ENCODE assay signal across 28 cellular contexts in the genomic region with DNA sequence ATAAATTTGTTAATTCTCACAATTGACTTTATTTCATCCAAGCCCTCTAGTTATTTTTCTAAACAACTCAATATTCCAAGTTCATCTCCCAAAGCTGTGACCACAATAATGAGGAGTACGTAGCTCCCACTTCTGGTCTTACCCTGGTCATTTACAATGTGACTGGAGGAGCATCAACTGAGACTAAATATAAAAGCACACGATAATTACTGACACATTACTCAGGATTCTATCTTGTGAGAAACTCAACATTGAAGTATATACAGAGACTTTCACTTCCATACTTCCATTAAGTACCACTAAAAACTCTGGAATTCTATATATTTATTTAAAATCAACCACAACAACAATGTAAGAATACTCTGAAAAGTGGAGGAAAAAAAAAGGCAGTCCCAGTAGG.
"Had no signal": no experiment of that assay in that cellular context is flagged by ENCODE, and none has a peak within 500 bp of the region (broad histone marks: within the 10 kb centered on the region; RNA-seq: fewer than 3 reads in every experiment).

No MANE protein-coding gene starts in this region.

- H3K27ac Mint-ChIP-seq: stimulated activated effector memory CD8-positive, alpha-beta T cell treated with anti-CD3 and anti-CD28 coated beads, Interleukin-12 subunit alpha, Interleukin-12 subunit beta, amount 100 ng/mL, for 72 hours; stimulated activated memory B cell treated with anti-CD40 and anti-IgM and Interleukin-4, amounts not matched to agents 10 μg/mL and 1 μg/mL and 100 μg/mL, for 72 hours; stimulated activated naive B cell treated with anti-CD40 and anti-IgM and Interleukin-4, amounts not matched to agents 10 μg/mL and 1 μg/mL and 100 μg/mL, for 72 hours; stimulated activated naive CD8-positive, alpha-beta T cell treated with anti-CD3 and anti-CD28 coated beads, Interleukin-15, amount 100 ng/mL, for 72 hours; stimulated activated naive CD8-positive, alpha-beta T cell treated with anti-CD3 and anti-CD28 coated beads, Interleukin-15, Interleukin-2, amounts not matched to agents 100 ng/mL and 50 ng/mL, for 24 hours; type B pancreatic cell had no signal

- ATAC-seq: stimulated activated effector memory CD8-positive, alpha-beta T cell treated with anti-CD3 and anti-CD28 coated beads, Interleukin-12 subunit alpha, Interleukin-12 subunit beta, amount 100 ng/mL, for 72 hours; stimulated activated memory B cell treated with anti-CD40 and anti-IgM and Interleukin-4, amounts not matched to agents 10 μg/mL and 1 μg/mL and 100 μg/mL, for 72 hours; stimulated activated naive B cell treated with anti-CD40 and anti-IgM and Interleukin-4, amounts not matched to agents 10 μg/mL and 1 μg/mL and 100 μg/mL, for 72 hours; stimulated activated naive CD8-positive, alpha-beta T cell treated with anti-CD3 and anti-CD28 coated beads, Interleukin-15, amount 100 ng/mL, for 72 hours; stimulated activated naive CD8-positive, alpha-beta T cell treated with anti-CD3 and anti-CD28 coated beads, Interleukin-15, Interleukin-2, amounts not matched to agents 100 U/mL and 50 U/mL, for 24 hours; upper lobe of right lung had no signal

- DNase-seq: stimulated activated CD4-positive, alpha-beta T cell treated with anti-CD3 and anti-CD28 coated beads, Interleukin-2, amount 100 ng/mL, for 48 hours; stimulated activated CD4-positive, alpha-beta T cell treated with anti-CD3 and anti-CD28 coated beads, Interleukin-4, amount 100 ng/mL, for 1 hour; stimulated activated CD4-positive, alpha-beta T cell treated with anti-CD3 and anti-CD28 coated beads, Interleukin-4, amount 100 ng/mL, for 24 hours; stimulated activated CD4-positive, alpha-beta T cell treated with anti-CD3 and anti-CD28 coated beads, Interleukin-4, amount 100 ng/mL, for 4 hours; stimulated activated CD8-positive, alpha-beta memory T cell treated with anti-CD3 and anti-CD28 coated beads, Interleukin-4, amount 100 ng/mL, for 48 hours; stimulated activated naive B cell treated with anti-CD40 and anti-IgM and Interleukin-4, amounts not matched to agents 10 μg/mL and 1 μg/mL and 100 μg/mL, for 72 hours; stimulated activated naive CD4-positive, alpha-beta T cell; stimulated activated naive CD4-positive, alpha-beta T cell treated with Interleukin-2 at 50 U/mL for 16 hours; stimulated activated naive CD8-positive, alpha-beta T cell treated with anti-CD3 and anti-CD28 coated beads, Interleukin-15, amount 100 ng/mL, for 72 hours; stimulated activated naive CD8-positive, alpha-beta T cell treated with anti-CD3 and anti-CD28 coated beads, Interleukin-15, Interleukin-2, amounts not matched to agents 100 U/mL and 50 U/mL, for 24 hours; stomach; substantia nigra; testis; thyroid gland; tibial artery; transverse colon; trophoblast cell; upper lobe of left lung; upper lobe of right lung; uterus had no signal

- H3K27me3 Mint-ChIP-seq: type B pancreatic cell had no signal

- H3K9me3 ChIP-seq: stomach, suprapubic skin, testis, thoracic aorta, thyroid gland, tibial artery, transverse colon, upper lobe of left lung, upper lobe of right lung, uterus, vagina had no signal

- H3K4me1 ChIP-seq: stomach, suprapubic skin, testis, thyroid gland, tibial artery, tibial nerve, transverse colon, upper lobe of left lung, upper lobe of right lung, uterus, vagina had no signal

- H3K36me3 Mint-ChIP-seq: stimulated activated effector memory CD8-positive, alpha-beta T cell treated with anti-CD3 and anti-CD28 coated beads, Interleukin-12 subunit alpha, Interleukin-12 subunit beta, amount 100 ng/mL, for 72 hours; type B pancreatic cell had no signal

- H3K4me3 ChIP-seq: stomach, suprapubic skin, testis, thoracic aorta, thyroid gland, tibial artery, tibial nerve, transverse colon, upper lobe of left lung, upper lobe of right lung, uterus, vagina had no signal

- H3K27me3 ChIP-seq: testis, thyroid gland, tibial nerve, upper lobe of left lung, upper lobe of right lung, vagina had no signal

- H3K9me3 Mint-ChIP-seq: stimulated activated naive CD8-positive, alpha-beta T cell treated with anti-CD3 and anti-CD28 coated beads, Interleukin-15, Interleukin-2, amounts not matched to agents 100 ng/mL and 50 ng/mL, for 24 hours had no signal

- H3K4me1 Mint-ChIP-seq: stimulated activated effector memory CD8-positive, alpha-beta T cell treated with anti-CD3 and anti-CD28 coated beads, Interleukin-12 subunit alpha, Interleukin-12 subunit beta, amount 100 ng/mL, for 72 hours; stimulated activated memory B cell treated with anti-CD40 and anti-IgM and Interleukin-4, amounts not matched to agents 10 μg/mL and 1 μg/mL and 100 μg/mL, for 72 hours; stimulated activated naive B cell treated with anti-CD40 and anti-IgM and Interleukin-4, amounts not matched to agents 10 μg/mL and 1 μg/mL and 100 μg/mL, for 72 hours; stimulated activated naive CD8-positive, alpha-beta T cell treated with anti-CD3 and anti-CD28 coated beads, Interleukin-15, amount 100 ng/mL, for 72 hours had no signal

- H3K4me3 Mint-ChIP-seq: stimulated activated effector memory CD8-positive, alpha-beta T cell treated with anti-CD3 and anti-CD28 coated beads, Interleukin-12 subunit alpha, Interleukin-12 subunit beta, amount 100 ng/mL, for 72 hours; stimulated activated memory B cell treated with anti-CD40 and anti-IgM and Interleukin-4, amounts not matched to agents 10 μg/mL and 1 μg/mL and 100 μg/mL, for 72 hours; stimulated activated naive B cell treated with anti-CD40 and anti-IgM and Interleukin-4, amounts not matched to agents 10 μg/mL and 1 μg/mL and 100 μg/mL, for 72 hours; stimulated activated naive CD8-positive, alpha-beta T cell treated with anti-CD3 and anti-CD28 coated beads, Interleukin-15, amount 100 ng/mL, for 72 hours; stimulated activated naive CD8-positive, alpha-beta T cell treated with anti-CD3 and anti-CD28 coated beads, Interleukin-15, Interleukin-2, amounts not matched to agents 100 ng/mL and 50 ng/mL, for 24 hours; type B pancreatic cell had no signal

- H3K27ac ChIP-seq: stomach, suprapubic skin, testis, thoracic aorta, thyroid gland, tibial artery, tibial nerve, transverse colon, upper lobe of left lung, upper lobe of right lung, uterus, vagina had no signal

- H3K36me3 ChIP-seq: stomach, suprapubic skin, thoracic aorta, thyroid gland, tibial artery, tibial nerve, transverse colon, upper lobe of left lung, upper lobe of right lung, uterus, vagina had no signal
